26 cellular contexts compared by ENCODE assay signal in genomic region chr12:12499909-12500604, GRCh38.
DNase-seq lines count a peak whose midpoint lies in the region; ATAC-seq and TF ChIP-seq lines count a peak whose summit lies in the region.
"Had no signal": no experiment of that assay in that cellular context is flagged by ENCODE, and none has a peak within 500 bp of the region (broad histone marks: within the 10 kb centered on the region; RNA-seq: fewer than 3 reads in every experiment).

No MANE protein-coding gene starts in this region.

- no peak for DNase-seq in CD4-positive, alpha-beta T cell
- no peak for DNase-seq in CD8-positive, alpha-beta T cell
- DNase-seq in left lung (no peak), GM10266 (ENCODE audit: extremely low spot score) (no peak)
- DNase-seq: activated CD4-positive, alpha-beta T cell treated with anti-CD3 and anti-CD28 coated beads, Interleukin-2, amount 10 ng/mL, durations not matched to agents 7 days and 5 days; activated CD8-positive, alpha-beta memory T cell treated with anti-CD3 and anti-CD28 coated beads, Interleukin-2, amount 50 U/mL, for 4 hours; activated naive CD4-positive, alpha-beta T cell treated with Interleukin-2 at 50 U/mL for 16 hours; cerebellar nuclear complex; DND-41; esophagus squamous epithelium; gastrocnemius medialis; GM23248; hypothalamus; mammary epithelial cell; NCI-H1417; NCI-H2171; NCI-H524 treated with DMSO at 0.1 percent for 48 hours; nucleus accumbens; stimulated activated CD4-positive, alpha-beta T cell treated with anti-CD3 and anti-CD28 coated beads, Interleukin-1b, Interleukin-23, amount 100 ng/mL, for 48 hours; stimulated activated naive B cell treated with anti-CD40 and anti-IgM and Interleukin-4, amounts not matched to agents 10 μg/mL and 1 μg/mL and 100 μg/mL, for 72 hours had no signal

- H3K9me3 ChIP-seq in CD4-positive, alpha-beta T cell (ENCODE audit: control insufficient read depth, low read length), result no peaks in the 10 kb centered on the region
- no peaks in the 10 kb centered on the region for H3K9me3 ChIP-seq in CD8-positive, alpha-beta T cell (ENCODE audit: low read length)
- H3K9me3 ChIP-seq in left lung, result no peaks in the 10 kb centered on the region
- H3K9me3 ChIP-seq: esophagus squamous epithelium, gastrocnemius medialis had no signal

- peaks cover 43% of the 10 kb centered on the region for H3K36me3 Mint-ChIP-seq in CD4-positive, alpha-beta T cell (ENCODE audit: low read depth)
- peaks cover 40% of the 10 kb centered on the region for H3K36me3 Mint-ChIP-seq in CD8-positive, alpha-beta T cell
- peaks cover 73% of the 10 kb centered on the region for H3K36me3 Mint-ChIP-seq in activated T-helper 17 cell treated with anti-CD3 and anti-CD28 coated beads, Interleukin-2, amount 50 U/mL, for 72 hours (ENCODE audit: low read depth)

- H3K4me1 ChIP-seq in CD8-positive, alpha-beta T cell (ENCODE audit: insufficient read depth, low read length), result no peaks in the 10 kb centered on the region
- peaks cover 0 to 16% of the 10 kb centered on the region in 2 donors for H3K4me1 ChIP-seq in left lung

- POLR2A ChIA-PET in CD4-positive, alpha-beta T cell (lab: Charles Lee), result interaction anchor here (0.6 to 1.2 kb wide), 2 partner anchors 17 to 27 kb away, joined by 4 read pairs; no protein-coding TSS in a partner anchor
- POLR2A ChIA-PET in CD8-positive, alpha-beta T cell (lab: Charles Lee), result interaction anchor here (1.0 to 1.6 kb wide), 2 partner anchors 14 to 90 kb away, joined by 3 to 5 read pairs; no protein-coding TSS in a partner anchor

- intact Hi-C loops in CD4-positive, alpha-beta T cell (cut with DNase I, micrococcal nuclease), result no loop called here
- intact Hi-C loops in CD8-positive, alpha-beta T cell (cut with DNase I, micrococcal nuclease), result loop anchor here in 1 of 2 experiments (5.0 kb wide), 1 partner anchor 123 kb away; no protein-coding TSS in a partner anchor
- intact Hi-C loops in left lung (cut with DNase I), result no loop called here

- peak overlapping the region; percentile 79 for H3K27ac Mint-ChIP-seq in CD4-positive, alpha-beta T cell
- peak overlapping the region; percentile 8 for H3K27ac Mint-ChIP-seq in CD8-positive, alpha-beta T cell
- no peak overlapping the region for H3K27ac Mint-ChIP-seq in activated T-helper 17 cell treated with anti-CD3 and anti-CD28 coated beads, Interleukin-2, amount 50 U/mL, for 72 hours
- H3K27ac Mint-ChIP-seq: stimulated activated naive B cell treated with anti-CD40 and anti-IgM and Interleukin-4, amounts not matched to agents 10 μg/mL and 1 μg/mL and 100 μg/mL, for 72 hours had no signal

- no peak overlapping the region for H3K27ac ChIP-seq in CD4-positive, alpha-beta T cell (ENCODE audit: low read depth, low read length)
- H3K27ac ChIP-seq in CD8-positive, alpha-beta T cell (ENCODE audit: low read depth, low read length), result no peak overlapping the region
- H3K27ac ChIP-seq in left lung, result peak overlapping the region in 1 of 2 donors; percentile 30
- H3K27ac ChIP-seq: esophagus squamous epithelium, gastrocnemius medialis, GM23248, HL-60 had no signal

- no peaks in the 10 kb centered on the region for H3K9me3 Mint-ChIP-seq in CD4-positive, alpha-beta T cell
- H3K9me3 Mint-ChIP-seq in CD8-positive, alpha-beta T cell, result no peaks in the 10 kb centered on the region
- no peaks in the 10 kb centered on the region for H3K9me3 Mint-ChIP-seq in activated T-helper 17 cell treated with anti-CD3 and anti-CD28 coated beads, Interleukin-2, amount 50 U/mL, for 72 hours
- H3K9me3 Mint-ChIP-seq: activated CD4-positive, alpha-beta T cell treated with anti-CD3 and anti-CD28 coated beads, Interleukin-2, amount 10 ng/mL, durations not matched to agents 7 days and 5 days; stimulated activated naive B cell treated with anti-CD40 and anti-IgM and Interleukin-4, amounts not matched to agents 10 μg/mL and 1 μg/mL and 100 μg/mL, for 72 hours had no signal

- H3K27me3 Mint-ChIP-seq in CD4-positive, alpha-beta T cell, result no peaks in the 10 kb centered on the region
- H3K27me3 Mint-ChIP-seq in CD8-positive, alpha-beta T cell (ENCODE audit: low read depth), result no peaks in the 10 kb centered on the region
- no peaks in the 10 kb centered on the region for H3K27me3 Mint-ChIP-seq in activated T-helper 17 cell treated with anti-CD3 and anti-CD28 coated beads, Interleukin-2, amount 50 U/mL, for 72 hours
- H3K27me3 Mint-ChIP-seq: activated CD4-positive, alpha-beta T cell treated with anti-CD3 and anti-CD28 coated beads, Interleukin-2, amount 10 ng/mL, durations not matched to agents 7 days and 5 days; stimulated activated naive B cell treated with anti-CD40 and anti-IgM and Interleukin-4, amounts not matched to agents 10 μg/mL and 1 μg/mL and 100 μg/mL, for 72 hours had no signal

- no peaks in the 10 kb centered on the region for H3K36me3 ChIP-seq in CD8-positive, alpha-beta T cell (ENCODE audit: insufficient read depth, low read length)
- H3K36me3 ChIP-seq in left lung, result peaks cover 0 to 21% of the 10 kb centered on the region in 2 donors
- H3K36me3 ChIP-seq: gastrocnemius medialis had no signal

- peaks cover 54% of the 10 kb centered on the region for H3K4me1 Mint-ChIP-seq in CD4-positive, alpha-beta T cell (ENCODE audit: low read depth)
- peaks cover 35% of the 10 kb centered on the region for H3K4me1 Mint-ChIP-seq in CD8-positive, alpha-beta T cell (ENCODE audit: low read depth)
- H3K4me1 Mint-ChIP-seq in activated T-helper 17 cell treated with anti-CD3 and anti-CD28 coated beads, Interleukin-2, amount 50 U/mL, for 72 hours, result peaks cover 49% of the 10 kb centered on the region

- H3K4me3 ChIP-seq in CD8-positive, alpha-beta T cell (ENCODE audit: low read depth, low read length), result no peak overlapping the region
- no peak overlapping the region for H3K4me3 ChIP-seq in left lung
- H3K4me3 ChIP-seq: esophagus squamous epithelium, gastrocnemius medialis, GM23248, skin epidermis had no signal

- H3K27me3 ChIP-seq in CD4-positive, alpha-beta T cell (ENCODE audit: control insufficient read depth, insufficient read depth, low read length), result no peaks in the 10 kb centered on the region
- H3K27me3 ChIP-seq in CD8-positive, alpha-beta T cell (ENCODE audit: insufficient read depth, low read length), result no peaks in the 10 kb centered on the region
- H3K27me3 ChIP-seq in left lung, result no peaks in the 10 kb centered on the region
- H3K27me3 ChIP-seq: esophagus squamous epithelium, gastrocnemius medialis had no signal

- no peak for ATAC-seq in CD4-positive, alpha-beta T cell (ENCODE audit: poor library complexity)
- no peak for ATAC-seq in CD8-positive, alpha-beta T cell
- no peak for ATAC-seq in activated T-helper 17 cell treated with anti-CD3 and anti-CD28 coated beads, Interleukin-2, amount 50 U/mL, for 72 hours (replicated peaks)
- peak; percentile 87 for ATAC-seq in left lung
- ATAC-seq in GM21528 (IDR thresholded peaks at IDR 0.05; ENCODE audit: low FRiP score, unreplicated experiment), result no peak
- no peak for ATAC-seq in HG02623 (IDR thresholded peaks at IDR 0.05; ENCODE audit: unreplicated experiment)
- ATAC-seq: gastrocnemius medialis; Panc1; stimulated activated naive B cell treated with anti-CD40 and anti-IgM and Interleukin-4, amounts not matched to agents 10 μg/mL and 1 μg/mL and 100 μg/mL, for 72 hours had no signal

- H3K4me3 Mint-ChIP-seq in CD4-positive, alpha-beta T cell, result no peak overlapping the region
- H3K4me3 Mint-ChIP-seq in CD8-positive, alpha-beta T cell, result no peak overlapping the region
- H3K4me3 Mint-ChIP-seq in activated T-helper 17 cell treated with anti-CD3 and anti-CD28 coated beads, Interleukin-2, amount 50 U/mL, for 72 hours, result peak overlapping the region; percentile 84
- H3K4me3 Mint-ChIP-seq: stimulated activated naive B cell treated with anti-CD40 and anti-IgM and Interleukin-4, amounts not matched to agents 10 μg/mL and 1 μg/mL and 100 μg/mL, for 72 hours had no signal

- CTCF ChIA-PET in CD4-positive, alpha-beta T cell (lab: Charles Lee), result interaction anchor here (1.1 to 1.4 kb wide), 2 partner anchors 27 to 63 kb away, joined by 3 read pairs; partner anchors contain the start of gene DUSP16
- CTCF ChIA-PET in CD8-positive, alpha-beta T cell (lab: Charles Lee), result interaction anchor here (1.1 to 1.2 kb wide), 3 partner anchors 13 to 236 kb away, joined by 3 to 4 read pairs (median 3); no protein-coding TSS in a partner anchor

- TF ChIP-seq CTCF in CD4-positive, alpha-beta T cell (IDR thresholded peaks at IDR 0.05), result no peak
- no peak for TF ChIP-seq CTCF in CD8-positive, alpha-beta T cell (IDR thresholded peaks at IDR 0.05)
- TF ChIP-seq CTCF in left lung (IDR thresholded peaks at IDR 0.05), result no peak
- TF ChIP-seq CTCF in GM10266 (IDR thresholded peaks at IDR 0.05; ENCODE audit: control insufficient read depth, insufficient read depth, low read depth, missing control alignments), result no peak
